In genomic region chr19:44789943-44790467, GRCh38 we compare ENCODE assay signal across 1 cellular context.
A peak's percentile ranks its signal among the peaks of the same experiment; 100 is the strongest.
TF ChIP-seq lines count a peak whose summit lies in the region.

No MANE protein-coding gene starts in this region.

TF ChIP-seq in K562, 482 proteins besides CTCF, POLR2A, EP300 and RAD21:
- TF ChIP-seq THAP7 (CRISPR knock-in tag; IDR thresholded peaks at IDR 0.05) (no peak), RBM25 (IDR thresholded peaks at IDR 0.05; ENCODE audit: low read depth, low read length, severe bottlenecking) (peak; percentile 29), BCOR (IDR thresholded peaks at IDR 0.05) (0 out of 2 replicates have a peak, but pooled peaks have one; percentile 19), ZNF766 (CRISPR knock-in tag; conservative IDR thresholded peaks at IDR 0.05) (no peak), ZFP36 (IDR thresholded peaks at IDR 0.05; ENCODE audit: low read depth, low read length, partially characterized antibody) (peak; percentile 35)
